In genomic region chr14:97592341-97592980, GRCh38 we compare ENCODE assay signal across 21 cellular contexts.
DNase-seq lines count a peak whose midpoint lies in the region; ATAC-seq and TF ChIP-seq lines count a peak whose summit lies in the region.
"Had no signal": no experiment of that assay in that cellular context is flagged by ENCODE, and none has a peak within 500 bp of the region (broad histone marks: within the 10 kb centered on the region; RNA-seq: fewer than 3 reads in every experiment).

No MANE protein-coding gene starts in this region.

- H3K36me3 Mint-ChIP-seq in T-helper 17 cell (ENCODE audit: low read depth): peaks cover 8% of the 10 kb centered on the region
- H3K36me3 Mint-ChIP-seq in effector memory CD8-positive, alpha-beta T cell (ENCODE audit: insufficient read depth): no peaks in the 10 kb centered on the region
- no peaks in the 10 kb centered on the region for H3K36me3 Mint-ChIP-seq in stimulated activated effector memory CD8-positive, alpha-beta T cell treated with anti-CD3 and anti-CD28 coated beads, Interleukin-12 subunit alpha, Interleukin-12 subunit beta, amount 100 ng/mL, for 72 hours
- no peaks in the 10 kb centered on the region for H3K36me3 Mint-ChIP-seq in progenitor cell of endocrine pancreas (ENCODE audit: insufficient read depth)

- H3K4me3 Mint-ChIP-seq in T-helper 17 cell (peak overlapping the region; percentile 62), progenitor cell of endocrine pancreas (ENCODE audit: low read depth) (no peak overlapping the region)
- H3K4me3 Mint-ChIP-seq in effector memory CD8-positive, alpha-beta T cell: peak overlapping the region; percentile 52 to 54
- H3K4me3 Mint-ChIP-seq in stimulated activated effector memory CD8-positive, alpha-beta T cell treated with anti-CD3 and anti-CD28 coated beads, Interleukin-12 subunit alpha, Interleukin-12 subunit beta, amount 100 ng/mL, for 72 hours: no peak overlapping the region

- H3K27ac Mint-ChIP-seq in T-helper 17 cell (peak overlapping the region; percentile 34), progenitor cell of endocrine pancreas (no peak overlapping the region)
- peak overlapping the region; percentile 93 to 96 for H3K27ac Mint-ChIP-seq in effector memory CD8-positive, alpha-beta T cell
- H3K27ac Mint-ChIP-seq in stimulated activated effector memory CD8-positive, alpha-beta T cell treated with anti-CD3 and anti-CD28 coated beads, Interleukin-12 subunit alpha, Interleukin-12 subunit beta, amount 100 ng/mL, for 72 hours: peak overlapping the region; percentile 74

- no peaks in the 10 kb centered on the region for H3K9me3 ChIP-seq in T-helper 17 cell (ENCODE audit: control insufficient read depth, low read length, poor library complexity, severe bottlenecking)
- H3K9me3 ChIP-seq: A549 had no signal

- H3K27me3 Mint-ChIP-seq in T-helper 17 cell (no peaks in the 10 kb centered on the region), progenitor cell of endocrine pancreas (peaks cover 20% of the 10 kb centered on the region)
- H3K27me3 Mint-ChIP-seq in effector memory CD8-positive, alpha-beta T cell: no peaks in the 10 kb centered on the region

- peak; percentile 33 for DNase-seq in activated gamma-delta T cell treated with Interleukin-2 at 50 U/mL for 16 hours
- DNase-seq in activated gamma-delta T cell (lab: John Stamatoyannopoulos, UW): no peak
- no peak for DNase-seq in T-helper 17 cell
- peak; percentile 19 to 45 (median 40) for DNase-seq in effector memory CD8-positive, alpha-beta T cell
- DNase-seq in stimulated activated effector memory CD8-positive, alpha-beta T cell treated with anti-CD3 and anti-CD28 coated beads, Interleukin-12 subunit alpha, Interleukin-12 subunit beta, amount 100 ng/mL, for 72 hours (ENCODE audit: low spot score in 2 of 2): no peak
- DNase-seq in progenitor cell of endocrine pancreas (ENCODE audit: low spot score, unreplicated experiment): no peak
- DNase-seq: C1 segment of cervical spinal cord, Calu3, DMS79 treated with DMSO at 0.1 percent for 48 hours, H7, IMR-90, KG1, MM.1S, NCI-H2029, NCI-H446 treated with DMSO at 0.1 percent for 48 hours, NCI-H526, Right ventricle myocardium superior, RPMI8226 had no signal

- H3K4me1 Mint-ChIP-seq in T-helper 17 cell (peaks cover 31% of the 10 kb centered on the region), progenitor cell of endocrine pancreas (ENCODE audit: low read depth) (no peaks in the 10 kb centered on the region)
- peaks cover 55 to 61% of the 10 kb centered on the region in 2 donors for H3K4me1 Mint-ChIP-seq in effector memory CD8-positive, alpha-beta T cell (ENCODE audit: low read depth in 2 of 2)
- peaks cover 53% of the 10 kb centered on the region for H3K4me1 Mint-ChIP-seq in stimulated activated effector memory CD8-positive, alpha-beta T cell treated with anti-CD3 and anti-CD28 coated beads, Interleukin-12 subunit alpha, Interleukin-12 subunit beta, amount 100 ng/mL, for 72 hours

- ATAC-seq in T-helper 17 cell (peak; percentile 25), HG02798 (IDR thresholded peaks at IDR 0.05; ENCODE audit: poor library complexity, unreplicated experiment) (no peak), HG03159 (IDR thresholded peaks at IDR 0.05; ENCODE audit: unreplicated experiment) (no peak)
- ATAC-seq in effector memory CD8-positive, alpha-beta T cell (replicated peaks): peak; percentile 84
- ATAC-seq in stimulated activated effector memory CD8-positive, alpha-beta T cell treated with anti-CD3 and anti-CD28 coated beads, Interleukin-12 subunit alpha, Interleukin-12 subunit beta, amount 100 ng/mL, for 72 hours: peak; percentile 86
- ATAC-seq: A549 had no signal

- H3K9me3 Mint-ChIP-seq in effector memory CD8-positive, alpha-beta T cell: peaks cover 9 to 23% of the 10 kb centered on the region in 2 donors
- peaks cover 5% of the 10 kb centered on the region for H3K9me3 Mint-ChIP-seq in stimulated activated effector memory CD8-positive, alpha-beta T cell treated with anti-CD3 and anti-CD28 coated beads, Interleukin-12 subunit alpha, Interleukin-12 subunit beta, amount 100 ng/mL, for 72 hours
- H3K9me3 Mint-ChIP-seq in progenitor cell of endocrine pancreas (ENCODE audit: low read depth): no peaks in the 10 kb centered on the region

- TF ChIP-seq CTCF in progenitor cell of endocrine pancreas (IDR thresholded peaks at IDR 0.05; ENCODE audit: unreplicated experiment): no peak

Comparison
In these comparisons a context has a peak if more than half of its experiments do, and no peak if none do; other contexts are left out.
1. DNase-seq: peak in activated gamma-delta T cell treated with Interleukin-2 at 50 U/mL for 16 hours (single experiment) and effector memory CD8-positive, alpha-beta T cell (3 of 3); none in activated gamma-delta T cell (single experiment), T-helper 17 cell (0 of 3), stimulated activated effector memory CD8-positive, alpha-beta T cell treated with anti-CD3 and anti-CD28 coated beads, Interleukin-12 subunit alpha, Interleukin-12 subunit beta, amount 100 ng/mL, for 72 hours (0 of 2) and progenitor cell of endocrine pancreas (single experiment).
2. ATAC-seq: peak in T-helper 17 cell (single experiment), effector memory CD8-positive, alpha-beta T cell (single experiment) and stimulated activated effector memory CD8-positive, alpha-beta T cell treated with anti-CD3 and anti-CD28 coated beads, Interleukin-12 subunit alpha, Interleukin-12 subunit beta, amount 100 ng/mL, for 72 hours (single experiment); none in HG02798 (single experiment) and HG03159 (single experiment).
3. H3K4me3 Mint-ChIP-seq: peak in T-helper 17 cell (single experiment) and effector memory CD8-positive, alpha-beta T cell (2 of 2); none in stimulated activated effector memory CD8-positive, alpha-beta T cell treated with anti-CD3 and anti-CD28 coated beads, Interleukin-12 subunit alpha, Interleukin-12 subunit beta, amount 100 ng/mL, for 72 hours (single experiment) and progenitor cell of endocrine pancreas (single experiment).